Comparison of ENCODE assay signal across 12 cellular contexts in the genomic region with DNA sequence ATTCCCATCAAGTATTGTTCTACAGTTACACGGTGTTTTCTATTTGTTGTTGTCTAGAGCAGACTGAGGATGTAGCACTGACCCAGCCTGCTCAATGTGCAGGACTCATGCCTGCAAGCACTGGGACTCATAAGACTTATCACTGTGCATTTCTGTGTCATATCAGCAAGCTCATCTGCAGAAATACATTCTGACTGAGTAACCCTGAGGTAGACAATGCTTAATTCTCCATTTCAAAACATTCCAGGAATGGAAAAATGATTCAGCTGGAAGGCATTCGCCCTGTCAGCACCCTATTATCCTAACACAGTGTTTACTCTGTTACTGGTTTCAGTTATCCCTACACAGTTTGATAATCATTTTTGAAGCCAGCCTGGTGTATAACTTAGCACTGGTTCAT.
DNase-seq lines count a peak whose midpoint lies in the region; ATAC-seq and TF ChIP-seq lines count a peak whose summit lies in the region.
"Had no signal": no experiment of that assay in that cellular context is flagged by ENCODE, and none has a peak within 500 bp of the region (broad histone marks: within the 10 kb centered on the region; RNA-seq: fewer than 3 reads in every experiment).

No MANE protein-coding gene starts in this region.

- TF ChIP-seq CTCF in SK-N-SH (IDR thresholded peaks at IDR 0.05) = no peak
- TF ChIP-seq CTCF in foreskin fibroblast (IDR thresholded peaks at IDR 0.05; ENCODE audit: low read depth, low read length) = no peak

- no peaks in the 10 kb centered on the region for H3K27me3 ChIP-seq in SK-N-SH (ENCODE audit: insufficient read depth)
- H3K27me3 ChIP-seq: neutrophil had no signal

- H3K79me2 ChIP-seq in SK-N-SH (ENCODE audit: insufficient read depth) = no peaks in the 10 kb centered on the region

- no peaks in the 10 kb centered on the region for H3K9me2 ChIP-seq in SK-N-SH

- H2AFZ ChIP-seq in SK-N-SH (ENCODE audit: low read depth) = peak overlapping the region; percentile 33; the same call in 1 of the 2 replicates

- no peaks in the 10 kb centered on the region for H3K36me3 ChIP-seq in SK-N-SH (replicated peaks in 1 of 2; ENCODE audit: control insufficient read depth in 1 of 2, insufficient read depth in 2 of 2, low read length in 1 of 2)
- H3K36me3 ChIP-seq: neutrophil had no signal

- H3K27ac ChIP-seq in SK-N-SH (ENCODE audit: low read depth in 2 of 2, low read length in 1 of 2) = peak overlapping the region; percentile 67 to 86
- H3K27ac ChIP-seq: neutrophil had no signal

- H3K4me3 ChIP-seq in SK-N-SH (ENCODE audit: low read depth in 2 of 2, low read length in 1 of 2) (no peak overlapping the region), foreskin fibroblast (ENCODE audit: low read depth in 1 of 2, low read length in 2 of 2) (no peak overlapping the region)

- peak in 2 of 3 experiments; percentile 9 to 53 for DNase-seq in NCI-H1417 (lab: John Stamatoyannopoulos, UW)
- no peak for DNase-seq in NCI-H1417 treated with DMSO at 0.1 percent for 48 hours (lab: John Stamatoyannopoulos, UW)
- peak; percentile 51 for DNase-seq in SK-N-SH
- peak; percentile 87 to 92 for DNase-seq in foreskin fibroblast
- peak; percentile 36 for DNase-seq in smooth muscle cell of the brain vasculature (ENCODE audit: low read depth, low spot score)
- DNase-seq in NCI-H2227 treated with DMSO at 0.1 percent for 48 hours (lab: John Stamatoyannopoulos, UW) = no peak
- DNase-seq: 8988T; activated effector memory CD4-positive, alpha-beta T cell treated with Interleukin-2 at 50 U/mL for 16 hours; NCI-H1092 treated with DMSO at 0.1 percent for 48 hours had no signal

- no peaks in the 10 kb centered on the region; the same call in 1 of the 2 replicates for H3K9me3 ChIP-seq in SK-N-SH
- H3K9me3 ChIP-seq: neutrophil had no signal

- peaks cover 8% of the 10 kb centered on the region for H3F3A ChIP-seq in SK-N-SH (replicated peaks; ENCODE audit: insufficient read depth)

- ATAC-seq in HG03139 (IDR thresholded peaks at IDR 0.05; ENCODE audit: unreplicated experiment) (no peak), GM18511 (IDR thresholded peaks at IDR 0.05; ENCODE audit: unreplicated experiment) (no peak)

- H3K9ac ChIP-seq in SK-N-SH = peak overlapping the region; percentile 23; the same call in 1 of the 2 replicates

- H3K4me2 ChIP-seq in SK-N-SH = peak overlapping the region; percentile 58

- TF ChIP-seq RAD21 in SK-N-SH (IDR thresholded peaks at IDR 0.05; ENCODE audit: low read length) = peak; percentile 42

- 7% methylated on average over 2 of the region's 2 CpGs for WGBS in SK-N-SH (ENCODE audit: low lambda C conversion rate)

- TF ChIP-seq EP300 in SK-N-SH (IDR thresholded peaks at IDR 0.05; ENCODE audit: borderline replicate concordance in 1 of 2, low read depth in 1 of 2, low read length in 1 of 2) = peak; percentile 91 to 99

- POLR2A ChIA-PET in SK-N-SH (lab: Yijun Ruan, JAX) = no interaction called here

- CTCF ChIA-PET in SK-N-SH (lab: Yijun Ruan, JAX) = interaction anchor here (0.7 to 1.6 kb wide), 2 partner anchors 9 to 16 kb away, joined by 3 to 4 read pairs; no protein-coding TSS in a partner anchor

- H4K20me1 ChIP-seq in SK-N-SH (ENCODE audit: insufficient read depth) = no peaks in the 10 kb centered on the region

- H3K4me1 ChIP-seq in SK-N-SH (ENCODE audit: control insufficient read depth in 1 of 2, insufficient read depth in 2 of 2, low read depth in 1 of 2, low read length in 1 of 2) = peaks cover 12 to 15% of the 10 kb centered on the region in 2 experiments

TF ChIP-seq in SK-N-SH, 30 proteins besides CTCF, POLR2A, EP300 and RAD21 (continues in another document):
- TF ChIP-seq, protein P1, sequence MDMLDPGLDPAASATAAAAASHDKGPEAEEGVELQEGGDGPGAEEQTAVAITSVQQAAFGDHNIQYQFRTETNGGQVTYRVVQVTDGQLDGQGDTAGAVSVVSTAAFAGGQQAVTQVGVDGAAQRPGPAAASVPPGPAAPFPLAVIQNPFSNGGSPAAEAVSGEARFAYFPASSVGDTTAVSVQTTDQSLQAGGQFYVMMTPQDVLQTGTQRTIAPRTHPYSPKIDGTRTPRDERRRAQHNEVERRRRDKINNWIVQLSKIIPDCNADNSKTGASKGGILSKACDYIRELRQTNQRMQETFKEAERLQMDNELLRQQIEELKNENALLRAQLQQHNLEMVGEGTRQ (IDR thresholded peaks at IDR 0.05; ENCODE audit: borderline replicate concordance, low read depth, low read length) = no peak
- no peak for TF ChIP-seq RFX5 (IDR thresholded peaks at IDR 0.05; ENCODE audit: low read length)
- TF ChIP-seq SIN3A (IDR thresholded peaks at IDR 0.05; ENCODE audit: borderline replicate concordance, low read depth, low read length) = peak; percentile 88
- TF ChIP-seq, protein P2, sequence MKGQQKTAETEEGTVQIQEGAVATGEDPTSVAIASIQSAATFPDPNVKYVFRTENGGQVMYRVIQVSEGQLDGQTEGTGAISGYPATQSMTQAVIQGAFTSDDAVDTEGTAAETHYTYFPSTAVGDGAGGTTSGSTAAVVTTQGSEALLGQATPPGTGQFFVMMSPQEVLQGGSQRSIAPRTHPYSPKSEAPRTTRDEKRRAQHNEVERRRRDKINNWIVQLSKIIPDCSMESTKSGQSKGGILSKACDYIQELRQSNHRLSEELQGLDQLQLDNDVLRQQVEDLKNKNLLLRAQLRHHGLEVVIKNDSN (IDR thresholded peaks at IDR 0.05; ENCODE audit: borderline replicate concordance, low read depth) = no peak
- peak; percentile 98 for TF ChIP-seq FOSL2 (IDR thresholded peaks at IDR 0.05; ENCODE audit: borderline replicate concordance, low read depth)
- peak; percentile 77 for TF ChIP-seq NFIC (IDR thresholded peaks at IDR 0.05; ENCODE audit: borderline replicate concordance)
- TF ChIP-seq EZH2phosphoT487 (IDR thresholded peaks at IDR 0.05; ENCODE audit: borderline replicate concordance, low read depth) = no peak
- no peak for TF ChIP-seq YY1 (IDR thresholded peaks at IDR 0.05; ENCODE audit: low read depth)
- peak; percentile 99 for TF ChIP-seq TEAD4 (IDR thresholded peaks at IDR 0.05; ENCODE audit: borderline replicate concordance, insufficient read depth)
- peak; percentile 99 for TF ChIP-seq GATA2 (CRISPR knock-in tag; IDR thresholded peaks at IDR 0.05)
- TF ChIP-seq JUND (IDR thresholded peaks at IDR 0.05) = peak; percentile 100
- TF ChIP-seq, protein P3, sequence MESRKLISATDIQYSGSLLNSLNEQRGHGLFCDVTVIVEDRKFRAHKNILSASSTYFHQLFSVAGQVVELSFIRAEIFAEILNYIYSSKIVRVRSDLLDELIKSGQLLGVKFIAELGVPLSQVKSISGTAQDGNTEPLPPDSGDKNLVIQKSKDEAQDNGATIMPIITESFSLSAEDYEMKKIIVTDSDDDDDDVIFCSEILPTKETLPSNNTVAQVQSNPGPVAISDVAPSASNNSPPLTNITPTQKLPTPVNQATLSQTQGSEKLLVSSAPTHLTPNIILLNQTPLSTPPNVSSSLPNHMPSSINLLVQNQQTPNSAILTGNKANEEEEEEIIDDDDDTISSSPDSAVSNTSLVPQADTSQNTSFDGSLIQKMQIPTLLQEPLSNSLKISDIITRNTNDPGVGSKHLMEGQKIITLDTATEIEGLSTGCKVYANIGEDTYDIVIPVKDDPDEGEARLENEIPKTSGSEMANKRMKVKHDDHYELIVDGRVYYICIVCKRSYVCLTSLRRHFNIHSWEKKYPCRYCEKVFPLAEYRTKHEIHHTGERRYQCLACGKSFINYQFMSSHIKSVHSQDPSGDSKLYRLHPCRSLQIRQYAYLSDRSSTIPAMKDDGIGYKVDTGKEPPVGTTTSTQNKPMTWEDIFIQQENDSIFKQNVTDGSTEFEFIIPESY (IDR thresholded peaks at IDR 0.05; ENCODE audit: borderline replicate concordance, low read depth) = peak; percentile 88
- peak; percentile 90 for TF ChIP-seq CHD2 (IDR thresholded peaks at IDR 0.05; ENCODE audit: low read length, partially characterized antibody)
- peak; percentile 99 for TF ChIP-seq RCOR1 (IDR thresholded peaks at IDR 0.05; ENCODE audit: low read length)
- peak; percentile 27; the same call in 1 of the 2 replicates for TF ChIP-seq GABPA (IDR thresholded peaks at IDR 0.05; ENCODE audit: low read depth)
- peak; percentile 98 for TF ChIP-seq MEF2A (IDR thresholded peaks at IDR 0.05; ENCODE audit: borderline replicate concordance, low read depth)
- peak; percentile 72 for TF ChIP-seq MXI1 (IDR thresholded peaks at IDR 0.05; ENCODE audit: low read depth, low read length)
- TF ChIP-seq POLR2AphosphoS5 (IDR thresholded peaks at IDR 0.05; ENCODE audit: low read depth, low read length) = peak; percentile 81; the same call in 1 of the 2 replicates
- TF ChIP-seq, protein P4, sequence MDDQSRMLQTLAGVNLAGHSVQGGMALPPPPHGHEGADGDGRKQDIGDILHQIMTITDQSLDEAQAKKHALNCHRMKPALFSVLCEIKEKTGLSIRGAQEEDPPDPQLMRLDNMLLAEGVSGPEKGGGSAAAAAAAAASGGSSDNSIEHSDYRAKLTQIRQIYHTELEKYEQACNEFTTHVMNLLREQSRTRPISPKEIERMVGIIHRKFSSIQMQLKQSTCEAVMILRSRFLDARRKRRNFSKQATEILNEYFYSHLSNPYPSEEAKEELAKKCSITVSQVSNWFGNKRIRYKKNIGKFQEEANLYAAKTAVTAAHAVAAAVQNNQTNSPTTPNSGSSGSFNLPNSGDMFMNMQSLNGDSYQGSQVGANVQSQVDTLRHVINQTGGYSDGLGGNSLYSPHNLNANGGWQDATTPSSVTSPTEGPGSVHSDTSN (IDR thresholded peaks at IDR 0.05) = peak; percentile 97
- TF ChIP-seq, protein P5, sequence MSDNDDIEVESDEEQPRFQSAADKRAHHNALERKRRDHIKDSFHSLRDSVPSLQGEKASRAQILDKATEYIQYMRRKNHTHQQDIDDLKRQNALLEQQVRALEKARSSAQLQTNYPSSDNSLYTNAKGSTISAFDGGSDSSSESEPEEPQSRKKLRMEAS (IDR thresholded peaks at IDR 0.05; ENCODE audit: low read depth) = peak; percentile 71; the same call in 1 of the 2 replicates
- peak; percentile 92 for TF ChIP-seq FOXM1 (IDR thresholded peaks at IDR 0.05; ENCODE audit: low read depth)
- TF ChIP-seq TCF12 (IDR thresholded peaks at IDR 0.05) = peak; percentile 99
- TF ChIP-seq SMC3 (IDR thresholded peaks at IDR 0.05; ENCODE audit: low read depth, low read length) = no peak
- TF ChIP-seq TAF1 (IDR thresholded peaks at IDR 0.05; ENCODE audit: borderline replicate concordance, low read depth, low read length) = peak; percentile 44; the same call in 1 of the 2 replicates
- no peak for TF ChIP-seq NRF1 (IDR thresholded peaks at IDR 0.05; ENCODE audit: low read depth, low read length)
- peak; percentile 96 for TF ChIP-seq FOXJ3 (CRISPR knock-in tag; IDR thresholded peaks at IDR 0.05)
- TF ChIP-seq ELF1 (IDR thresholded peaks at IDR 0.05) = no peak

Comparison
In these comparisons a context has a peak if more than half of its experiments do, and no peak if none do; other contexts are left out.
1. DNase-seq: peak in NCI-H1417 (2 of 3), SK-N-SH (single experiment), foreskin fibroblast (2 of 2) and smooth muscle cell of the brain vasculature (single experiment); none in NCI-H1417 treated with DMSO at 0.1 percent for 48 hours (single experiment) and NCI-H2227 treated with DMSO at 0.1 percent for 48 hours (single experiment).